In the genomic region with DNA sequence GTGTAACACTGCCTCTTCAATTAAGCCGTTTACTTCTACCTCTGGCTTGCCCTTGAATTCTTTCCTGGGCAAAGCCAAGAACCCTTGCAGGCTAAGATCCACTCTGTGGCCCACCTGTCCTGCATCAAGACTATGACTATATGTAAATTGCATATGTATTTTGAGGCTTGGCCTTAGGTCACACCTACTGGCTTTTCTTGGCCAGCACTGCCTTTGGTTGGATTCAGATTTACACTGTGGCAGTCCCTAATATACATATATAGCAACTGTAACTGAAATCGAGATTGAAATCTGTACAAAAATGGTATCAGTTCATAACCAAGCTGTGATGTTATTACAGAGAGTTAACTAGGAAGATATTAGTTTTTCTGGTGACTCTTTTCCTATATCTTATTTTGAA, we compare ENCODE assay signal across 31 cellular contexts.
"Had no signal": no experiment of that assay in that cellular context is flagged by ENCODE, and none has a peak within 500 bp of the region (broad histone marks: within the 10 kb centered on the region; RNA-seq: fewer than 3 reads in every experiment).

No MANE protein-coding gene starts in this region.

- H3K9me3 ChIP-seq: adrenal gland, ascending aorta, body of pancreas, breast epithelium had no signal

- H3K27ac ChIP-seq: adrenal gland, ascending aorta, body of pancreas, brain microvascular endothelial cell, breast epithelium, cardiac muscle cell had no signal

- FAIRE-seq: bronchial epithelial cell had no signal

- DNase-seq: activated effector memory CD4-positive, alpha-beta T cell treated with anti-CD3 and anti-CD28 coated beads, Interleukin-2, amount 50 U/mL, for 16 hours; activated effector memory CD4-positive, alpha-beta T cell treated with Interleukin-2 at 50 U/mL for 16 hours; activated gamma-delta T cell; activated gamma-delta T cell treated with Interleukin-2 at 50 U/mL for 16 hours; activated naive CD4-positive, alpha-beta T cell; activated naive CD4-positive, alpha-beta T cell treated with anti-CD3 and anti-CD28 coated beads for 36 hours; activated naive CD4-positive, alpha-beta T cell treated with anti-CD3 and anti-CD28 coated beads, Interleukin-2, amount 10 ng/mL, durations not matched to agents 7 days and 5 days; activated naive CD4-positive, alpha-beta T cell treated with anti-CD3 and anti-CD28 coated beads, Interleukin-2, amount 50 U/mL, for 16 hours; activated naive CD4-positive, alpha-beta T cell treated with Interleukin-2 at 50 U/mL for 16 hours; activated naive CD8-positive, alpha-beta T cell treated with anti-CD3 and anti-CD28 coated beads for 36 hours; activated naive CD8-positive, alpha-beta T cell treated with anti-CD3 and anti-CD28 coated beads, Interleukin-2, amount 10 ng/mL, durations not matched to agents 7 days and 5 days; activated naive CD8-positive, alpha-beta T cell treated with anti-CD3 and anti-CD28 coated beads, Interleukin-2, amount 50 U/mL, for 24 hours; activated T-cell treated with anti-CD3 and anti-CD28 coated beads, Interleukin-2, amount 50 U/mL, for 4 hours; activated T-cell treated with anti-CD3 and anti-CD28 coated beads, Interleukin-2, amount 50 U/mL, for 48 hours; activated T-cell treated with anti-CD3 and anti-CD28 coated beads, Interleukin-2, amount 50 U/mL, for 72 hours; adrenal gland; amniotic stem cell; amygdala; anterior cingulate cortex; aorta; body of pancreas; brain microvascular endothelial cell; caudate nucleus; central memory CD4-positive, alpha-beta T cell; cerebellar nuclear complex had no signal

- H3K27me3 ChIP-seq: adrenal gland, ascending aorta, body of pancreas, brain microvascular endothelial cell, cardiac muscle cell had no signal

- ATAC-seq: activated naive CD4-positive, alpha-beta T cell treated with anti-CD3 and anti-CD28 coated beads, Interleukin-2, amount 50 U/mL, for 72 hours; activated naive CD8-positive, alpha-beta T cell treated with anti-CD3 and anti-CD28 coated beads, Interleukin-2, amount 50 U/mL, for 24 hours; activated T-cell treated with anti-CD3 and anti-CD28 coated beads, Interleukin-2, amount 50 U/mL, for 4 hours; activated T-cell treated with anti-CD3 and anti-CD28 coated beads, Interleukin-2, amount 50 U/mL, for 72 hours; activated T-helper 17 cell treated with anti-CD3 and anti-CD28 coated beads, Interleukin-2, amount 50 U/mL, for 72 hours; body of pancreas had no signal

- H3K4me1 ChIP-seq: adrenal gland, ascending aorta, body of pancreas, breast epithelium had no signal

- H3K36me3 ChIP-seq: adrenal gland, ascending aorta, brain microvascular endothelial cell, breast epithelium, cardiac muscle cell had no signal

- H3K4me3 ChIP-seq: adrenal gland, ascending aorta, body of pancreas, breast epithelium, cardiac muscle cell had no signal
